Comparison of ENCODE assay signal across 8 cellular contexts in the genomic region with DNA sequence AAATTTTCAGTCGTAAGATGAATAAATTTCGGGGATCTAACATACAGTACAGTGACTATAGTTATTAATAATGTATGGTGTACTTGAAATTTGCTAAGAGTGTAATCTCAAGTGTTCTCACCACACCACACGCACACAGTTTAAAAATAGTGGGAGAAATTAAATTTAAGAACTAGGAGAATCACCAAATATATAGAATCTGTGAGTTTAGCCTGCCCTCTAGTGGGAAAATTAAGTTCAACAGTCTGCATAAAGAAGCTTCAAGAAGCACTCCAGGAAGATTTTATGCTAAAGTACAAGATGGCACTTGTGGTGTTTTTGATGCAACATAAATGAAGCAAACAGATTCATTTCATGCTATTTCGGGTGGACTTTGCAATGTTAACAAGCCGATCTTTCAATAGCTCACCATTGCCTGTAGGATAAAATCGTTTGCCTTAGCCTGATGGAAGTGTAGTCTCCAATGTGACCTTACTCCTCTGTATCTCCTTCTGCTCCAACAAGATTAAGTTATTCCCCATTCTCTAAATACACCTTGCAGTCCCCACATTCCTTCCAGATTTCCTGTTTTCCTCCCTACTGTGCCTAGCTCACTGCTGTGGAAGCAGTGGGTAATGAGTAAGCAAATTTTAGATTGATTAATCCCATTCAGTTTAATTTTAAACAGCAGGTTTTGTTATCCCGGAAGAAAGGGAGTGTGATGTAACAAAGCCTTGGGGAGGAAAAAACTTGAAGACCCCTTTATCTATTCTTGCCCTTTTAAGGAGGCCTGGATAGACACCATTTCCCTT. TPM values are rescaled to one million over a fixed set of nuclear protein-coding genes. Genes with fewer than 3 reads are reported as not detected.
DNase-seq lines count a peak whose midpoint lies in the region; ATAC-seq and TF ChIP-seq lines count a peak whose summit lies in the region.

No MANE protein-coding gene starts in this region.

- no peaks in the 10 kb centered on the region for H3K27me3 Mint-ChIP-seq in CD8-positive, alpha-beta T cell (ENCODE audit: low read depth)
- peaks cover 8% of the 10 kb centered on the region for H3K27me3 Mint-ChIP-seq in H9 (ENCODE audit: low read depth)

- no peak overlapping the region for H2BK20ac ChIP-seq in H9 (ENCODE audit: low read depth, low read length, poor library complexity, severe bottlenecking)

- no peak overlapping the region for H3K56ac ChIP-seq in H9 (ENCODE audit: insufficient read length, low read depth, low read length)

- POLR2A ChIA-PET in CD8-positive, alpha-beta T cell (lab: Charles Lee): interaction anchor here (0.7 to 2.7 kb wide), 7 partner anchors 9 to 121 kb away, joined by 3 to 12 read pairs (median 4); a partner anchor contains a TSS

- no peaks in the 10 kb centered on the region for H3K27me3 ChIP-seq in CD8-positive, alpha-beta T cell (ENCODE audit: insufficient read depth, low read length)
- no peaks in the 10 kb centered on the region for H3K27me3 ChIP-seq in H9 (ENCODE audit: insufficient read depth, low read length)
- H3K27me3 ChIP-seq in upper lobe of right lung: no peaks in the 10 kb centered on the region

- peak overlapping the region; percentile 14 for H2AFZ ChIP-seq in H9 (ENCODE audit: low read length)

- H3K23me2 ChIP-seq in H9 (ENCODE audit: insufficient read length, low read depth, low read length, poor library complexity, severe bottlenecking): no peaks in the 10 kb centered on the region

- no peaks in the 10 kb centered on the region for H4K20me1 ChIP-seq in H9 (ENCODE audit: control insufficient read depth, insufficient read depth, insufficient read length)

- no peak overlapping the region for H3K4ac ChIP-seq in H9 (ENCODE audit: low read depth, low read length)

- no peak overlapping the region for H2AK5ac ChIP-seq in H9 (ENCODE audit: insufficient read length, low read length)

- no peak overlapping the region for H4K91ac ChIP-seq in H9 (ENCODE audit: insufficient read length, low read depth, low read length)

- no peaks in the 10 kb centered on the region for H3K9me3 ChIP-seq in CD8-positive, alpha-beta T cell (ENCODE audit: low read length)
- H3K9me3 ChIP-seq in H9 (ENCODE audit: control insufficient read depth, low read depth, low read length) (no peaks in the 10 kb centered on the region), upper lobe of right lung (no peaks in the 10 kb centered on the region)

- peaks cover 13% of the 10 kb centered on the region for H3K4me1 ChIP-seq in CD8-positive, alpha-beta T cell (ENCODE audit: insufficient read depth, low read length)
- no peaks in the 10 kb centered on the region for H3K4me1 ChIP-seq in H9 (ENCODE audit: insufficient read depth, low read length)
- peaks cover 7% of the 10 kb centered on the region for H3K4me1 ChIP-seq in upper lobe of right lung

- no peak overlapping the region for H3T11ph ChIP-seq in H9 (ENCODE audit: low read length)

- H4K8ac ChIP-seq in H9 (replicated peaks; ENCODE audit: insufficient read length, low read depth, low read length): no peak overlapping the region

- no peak overlapping the region for H2BK5ac ChIP-seq in H9 (ENCODE audit: insufficient read length, low read length)

- no peak overlapping the region for H2BK120ac ChIP-seq in H9 (ENCODE audit: low read depth, low read length, poor library complexity, severe bottlenecking)

- no peak overlapping the region for H2BK12ac ChIP-seq in H9 (ENCODE audit: insufficient read length, low read depth, low read length)

- peak overlapping the region; percentile 39 for H3K27ac Mint-ChIP-seq in CD8-positive, alpha-beta T cell
- peak overlapping the region in 1 of 3 experiments; percentile 76; a peak in 3 of 7 replicates for H3K27ac Mint-ChIP-seq in H9

- no peak overlapping the region for H2BK15ac ChIP-seq in H9 (ENCODE audit: low read depth, low read length)

- peaks cover 25% of the 10 kb centered on the region for H3K4me1 Mint-ChIP-seq in CD8-positive, alpha-beta T cell (ENCODE audit: low read depth)
- peaks cover 10 to 11% of the 10 kb centered on the region in 2 experiments for H3K4me1 Mint-ChIP-seq in H9

- DNase-seq in CD8-positive, alpha-beta T cell: peak in 1 of 7 experiments; percentile 43
- DNase-seq in H9 (no peak), NCI-H524 (lab: John Stamatoyannopoulos, UW) (peak; percentile 47 to 82), astrocyte of the hippocampus (ENCODE audit: low read depth, low spot score) (peak; percentile 79), left colon (no peak), upper lobe of right lung (no peak), iPS-NIHi11 (ENCODE audit: low spot score) (no peak)

- no peak overlapping the region for H3K9ac ChIP-seq in H9 (ENCODE audit: extremely low read depth, insufficient read length, low read length)

- TF ChIP-seq CTCF in CD8-positive, alpha-beta T cell (IDR thresholded peaks at IDR 0.05): peak; percentile 85
- TF ChIP-seq CTCF in H9 (conservative IDR thresholded peaks at IDR 0.05) (peak; percentile 92), upper lobe of right lung (IDR thresholded peaks at IDR 0.05) (peak; percentile 83)

- no peaks in the 10 kb centered on the region for H3K9me3 Mint-ChIP-seq in CD8-positive, alpha-beta T cell
- H3K9me3 Mint-ChIP-seq in H9: peaks cover 5% of the 10 kb centered on the region in 2 experiments; a peak in 3 of 5 replicates

- no peaks in the 10 kb centered on the region for H3K79me1 ChIP-seq in H9 (ENCODE audit: insufficient read depth, low read depth, low read length, poor library complexity, severe bottlenecking)

- H3K36me3 ChIP-seq in CD8-positive, alpha-beta T cell (ENCODE audit: insufficient read depth, low read length): no peaks in the 10 kb centered on the region
- H3K36me3 ChIP-seq in upper lobe of right lung: no peaks in the 10 kb centered on the region

- H3K79me2 ChIP-seq in H9 (ENCODE audit: insufficient read depth, low read length): no peaks in the 10 kb centered on the region

- no CpG with 5 or more reads among the region's 7 CpGs for WGBS in H9 (ENCODE audit: extremely low coverage, insufficient read length, low lambda C conversion rate)

- CTCF ChIA-PET in CD8-positive, alpha-beta T cell (lab: Charles Lee): interaction anchor here (0.6 to 36.4 kb wide), 22 partner anchors 10 to 304 kb away, joined by 3 to 1205 read pairs (median 6); a partner anchor contains a TSS

- H3K4me3 ChIP-seq in CD8-positive, alpha-beta T cell (ENCODE audit: low read depth, low read length): no peak overlapping the region
- H3K4me3 ChIP-seq in upper lobe of right lung: no peak overlapping the region

- no peak overlapping the region for H3K18ac ChIP-seq in H9 (ENCODE audit: insufficient read length, low read depth, low read length)

- H3K36me3 Mint-ChIP-seq in CD8-positive, alpha-beta T cell: peaks cover 11% of the 10 kb centered on the region
- H3K36me3 Mint-ChIP-seq in H9 (ENCODE audit: insufficient read depth in 1 of 3, low read depth in 3 of 3): peaks cover 0 to 2% (median 0%) of the 10 kb centered on the region in 3 experiments; a peak in 1 of 7 replicates

- intact Hi-C loops in CD8-positive, alpha-beta T cell (cut with DNase I, micrococcal nuclease): loop anchor here (1.0 to 2.0 kb wide), 4 partner anchors 9 to 72 kb away; a partner anchor contains a TSS
- intact Hi-C loops in left colon (cut with DNase I, micrococcal nuclease): loop anchor here in 1 of 2 donors (5.0 kb wide), 1 partner anchor 56 kb away; no protein-coding TSS in a partner anchor
- intact Hi-C loops in upper lobe of right lung (cut with DNase I): no loop called here

- H3K14ac ChIP-seq in H9 (ENCODE audit: insufficient read depth, low read length): no peak overlapping the region

- no peak overlapping the region for H3K27ac ChIP-seq in CD8-positive, alpha-beta T cell (ENCODE audit: low read depth, low read length)
- H3K27ac ChIP-seq in H9 (ENCODE audit: insufficient read length, low read depth, low read length) (no peak overlapping the region), upper lobe of right lung (no peak overlapping the region)

- ATAC-seq in CD8-positive, alpha-beta T cell: no peak
- peak; percentile 22 for ATAC-seq in left colon
- ATAC-seq in upper lobe of right lung: peak; percentile 54
- no peak for ATAC-seq in HG02759 (IDR thresholded peaks at IDR 0.05; ENCODE audit: unreplicated experiment)

- no peak overlapping the region for H4K5ac ChIP-seq in H9 (ENCODE audit: insufficient read length, low read depth, low read length)

- H3K23ac ChIP-seq in H9 (ENCODE audit: insufficient read length, low read depth, low read length): no peak overlapping the region

- H3K4me3 Mint-ChIP-seq in CD8-positive, alpha-beta T cell: peak overlapping the region; percentile 19
- peak overlapping the region in 1 of 2 experiments; percentile 18; a peak in 2 of 5 replicates for H3K4me3 Mint-ChIP-seq in H9

- no peak overlapping the region for H3K4me2 ChIP-seq in H9 (ENCODE audit: insufficient read depth, insufficient read length, low read length)

RNA-seq across cellular contexts. Expression of a gene that starts 8.7 kb away (rescaled TPM):
- 10 to 100 TPM; 32.2 to 32.6 TPM for total RNA-seq in CD8-positive, alpha-beta T cell
- 13.1 and 13.2 TPM in 2 replicates for total RNA-seq in H9 (2021)
- total RNA-seq in left colon: 10 to 100 TPM; 78.5 to 82.0 TPM
- 47.3 TPM for total RNA-seq in upper lobe of right lung

RNA-seq across cellular contexts. Expression of a gene that starts 12.9 kb away (rescaled TPM):
- 100 to 1,000 TPM; 209 to 218 TPM for total RNA-seq in CD8-positive, alpha-beta T cell
- total RNA-seq in H9 (2021) (47.2 and 49.6 TPM in 2 replicates), left colon (10 to 100 TPM; 47.8 to 64.2 TPM), upper lobe of right lung (84.5 TPM)

Comparison
In these comparisons a context has a peak if more than half of its experiments do, and no peak if none do; other contexts are left out.
1. ATAC-seq: peak in left colon (single experiment) and upper lobe of right lung (single experiment); none in CD8-positive, alpha-beta T cell (single experiment) and HG02759 (single experiment).
2. DNase-seq: peak in NCI-H524 (2 of 2) and astrocyte of the hippocampus (single experiment); none in H9 (single experiment), left colon (0 of 2), upper lobe of right lung (single experiment) and iPS-NIHi11 (single experiment).
3. Peak in every context shown above with its lines, with median percentiles within 50 percentile points of each other: CTCF ChIP-seq.